Comparison of ENCODE assay signal across 8 cellular contexts in genomic region chr14:102020058-102020971, GRCh38. TPM values are rescaled to one million over a fixed set of nuclear protein-coding genes. Genes with fewer than 3 reads are reported as not detected.
A peak's percentile ranks its signal among the peaks of the same experiment; 100 is the strongest.
DNase-seq lines count a peak whose midpoint lies in the region; ATAC-seq and TF ChIP-seq lines count a peak whose summit lies in the region.

No MANE protein-coding gene starts in this region.

- H3K4me1 ChIP-seq in body of pancreas (no peaks in the 10 kb centered on the region), A673 (ENCODE audit: insufficient read depth, low read length, poor library complexity, severe bottlenecking) (no peaks in the 10 kb centered on the region)

- WGBS in body of pancreas, 2 donors: 87 to 98% methylated on average over 11 to 13 of the region's 13 CpGs

- POLR2A ChIA-PET in AG04450 (lab: Yijun Ruan, JAX): no interaction called here
- POLR2A ChIA-PET in naive thymus-derived CD8-positive, alpha-beta T cell (lab: Charles Lee): interaction anchor here (0.6 to 1.4 kb wide), 5 partner anchors 16 to 294 kb away, joined by 3 to 5 read pairs (median 3); no protein-coding TSS in a partner anchor
- POLR2A ChIA-PET in A673 (lab: Charles Lee; ENCODE audit: low non-redundant PET): no interaction called here

- BruUV-seq in A673 (replicated peaks; lab: Mats Ljungman, UMichigan): no TSS peak

- no peaks in the 10 kb centered on the region for H3K27me3 Mint-ChIP-seq in activated naive CD4-positive, alpha-beta T cell treated with anti-CD3 and anti-CD28 coated beads for 36 hours (ENCODE audit: low read depth)
- H3K27me3 Mint-ChIP-seq in naive thymus-derived CD8-positive, alpha-beta T cell: no peaks in the 10 kb centered on the region

- H3K27me3 ChIP-seq in AG04450 (ENCODE audit: control insufficient read depth, insufficient read depth, low read length) (no peaks in the 10 kb centered on the region), MG63 (no peaks in the 10 kb centered on the region), body of pancreas (no peaks in the 10 kb centered on the region), A673 (replicated peaks; ENCODE audit: insufficient read depth, low read depth, low read length, poor library complexity) (no peaks in the 10 kb centered on the region)

- TF ChIP-seq POLR2A in body of pancreas (IDR thresholded peaks at IDR 0.05): no peak

- H3K9me3 ChIP-seq in AG04450 (ENCODE audit: control insufficient read depth, insufficient read depth, low read length) (no peaks in the 10 kb centered on the region), MG63 (no peaks in the 10 kb centered on the region), body of pancreas (no peaks in the 10 kb centered on the region), A673 (ENCODE audit: low read depth, low read length, poor library complexity, severe bottlenecking) (no peaks in the 10 kb centered on the region)

- intact Hi-C loops in activated naive CD4-positive, alpha-beta T cell treated with anti-CD3 and anti-CD28 coated beads for 36 hours (cut with micrococcal nuclease): loop anchor here (1.0 to 10.0 kb wide), 7 partner anchors 59 to 316 kb away; partner anchors contain the start of gene HSP90AA1
- intact Hi-C loops in body of pancreas (cut with DNase I) (no loop called here), A673 (cut with micrococcal nuclease; ENCODE audit: unreplicated experiment) (no loop called here)

- H3K4me3 Mint-ChIP-seq in activated naive CD4-positive, alpha-beta T cell treated with anti-CD3 and anti-CD28 coated beads for 36 hours: no peak overlapping the region
- H3K4me3 Mint-ChIP-seq in naive thymus-derived CD8-positive, alpha-beta T cell: peak overlapping the region; percentile 36 to 82 (median 76)

- no peak overlapping the region for H3K4me3 ChIP-seq in AG04450 (ENCODE audit: low read depth, low read length)
- no peak overlapping the region for H3K4me3 ChIP-seq in MG63
- H3K4me3 ChIP-seq in body of pancreas: no peak overlapping the region
- H3K4me3 ChIP-seq in A673 (ENCODE audit: low read depth, low read length, poor library complexity, severe bottlenecking): no peak overlapping the region

- peak overlapping the region; percentile 87 for H3K27ac Mint-ChIP-seq in activated naive CD4-positive, alpha-beta T cell treated with anti-CD3 and anti-CD28 coated beads for 36 hours
- peak overlapping the region; percentile 85 to 97 (median 93) for H3K27ac Mint-ChIP-seq in naive thymus-derived CD8-positive, alpha-beta T cell

- no peak for TF ChIP-seq CTCF in AG04450 (IDR thresholded peaks at IDR 0.05; ENCODE audit: low read depth, low read length)
- TF ChIP-seq CTCF in body of pancreas (IDR thresholded peaks at IDR 0.05): no peak
- TF ChIP-seq CTCF in A673 (conservative IDR thresholded peaks at IDR 0.05; ENCODE audit: low read depth, low read length): no peak

- peak; percentile 97 to 99 for ATAC-seq in naive thymus-derived CD8-positive, alpha-beta T cell
- ATAC-seq in body of pancreas (no peak), GM21360 (IDR thresholded peaks at IDR 0.05; ENCODE audit: unreplicated experiment) (no peak)

- H3K9me3 Mint-ChIP-seq in activated naive CD4-positive, alpha-beta T cell treated with anti-CD3 and anti-CD28 coated beads for 36 hours: no peaks in the 10 kb centered on the region
- H3K9me3 Mint-ChIP-seq in naive thymus-derived CD8-positive, alpha-beta T cell: no peaks in the 10 kb centered on the region

- peaks cover 22% of the 10 kb centered on the region for H3K4me1 Mint-ChIP-seq in activated naive CD4-positive, alpha-beta T cell treated with anti-CD3 and anti-CD28 coated beads for 36 hours (ENCODE audit: low read depth)
- H3K4me1 Mint-ChIP-seq in naive thymus-derived CD8-positive, alpha-beta T cell: peaks cover 14 to 28% (median 22%) of the 10 kb centered on the region in 4 donors

- peaks cover 49% of the 10 kb centered on the region for H3K36me3 Mint-ChIP-seq in activated naive CD4-positive, alpha-beta T cell treated with anti-CD3 and anti-CD28 coated beads for 36 hours (ENCODE audit: low read depth)
- peaks cover 3 to 90% (median 44%) of the 10 kb centered on the region in 3 donors for H3K36me3 Mint-ChIP-seq in naive thymus-derived CD8-positive, alpha-beta T cell

- peak overlapping the region; percentile 61 for H3K27ac ChIP-seq in AG04450 (ENCODE audit: low read depth, low read length)
- no peak overlapping the region for H3K27ac ChIP-seq in body of pancreas
- H3K27ac ChIP-seq in A673 (ENCODE audit: low read depth, low read length, poor library complexity, severe bottlenecking): no peak overlapping the region

- DNase-seq in AG04450 (ENCODE audit: low read depth, low spot score): peak; percentile 67
- peak; percentile 62 for DNase-seq in MG63
- DNase-seq in activated naive CD4-positive, alpha-beta T cell treated with anti-CD3 and anti-CD28 coated beads for 36 hours: peak; percentile 82
- peak in 9 of 10 donors; percentile 24 to 85 (median 66) for DNase-seq in naive thymus-derived CD8-positive, alpha-beta T cell
- no peak for DNase-seq in body of pancreas
- no peak for DNase-seq in A673 (ENCODE audit: low spot score)
- DNase-seq in nucleus accumbens (lab: John Stamatoyannopoulos, UW): no peak

- CTCF ChIA-PET in AG04450 (lab: Charles Lee) (no interaction called here), A673 (lab: Charles Lee) (no interaction called here)
- CTCF ChIA-PET in activated naive CD4-positive, alpha-beta T cell treated with anti-CD3 and anti-CD28 coated beads for 36 hours (lab: Charles Lee): interaction anchor here (1.3 kb wide), 1 partner anchor 76 kb away, joined by 3 read pairs; no protein-coding TSS in a partner anchor

- H3K36me3 ChIP-seq in MG63 (peaks cover 70% of the 10 kb centered on the region), body of pancreas (replicated peaks in 1 of 2; ENCODE audit: insufficient read depth in 1 of 2, low read depth in 2 of 2) (peaks cover 20 to 71% of the 10 kb centered on the region in 2 donors), A673 (ENCODE audit: insufficient read depth, low read length, poor library complexity, severe bottlenecking) (peaks cover 95% of the 10 kb centered on the region)

RNA-seq across cellular contexts. Expression of gene DYNC1H1, which starts 55.9 kb away (rescaled TPM):
- polyA plus RNA-seq in AG04450 (2011; rRNA removed): 189 and 300 TPM in 2 replicates
- polyA minus RNA-seq in AG04450 (2011; rRNA and poly(A)+ RNA removed): 792 and 915 TPM in 2 replicates
- 108 and 146 TPM in 2 replicates for total RNA-seq in MG63 (2014; rRNA removed; shearing (Covaris generic); ENCODE audit: low replicate concordance)
- 100 to 1,000 TPM; 207 to 208 TPM for total RNA-seq in activated naive CD4-positive, alpha-beta T cell treated with anti-CD3 and anti-CD28 coated beads for 36 hours
- total RNA-seq in naive thymus-derived CD8-positive, alpha-beta T cell: 100 to 1,000 TPM; 257 to 278 TPM
- 10 to 100 TPM; 23.4 to 42.0 (median 30.5) TPM for polyA plus RNA-seq in naive thymus-derived CD8-positive, alpha-beta T cell
- total RNA-seq in body of pancreas: 100 to 1,000 TPM; 171 to 219 TPM
- total RNA-seq in A673 (2021): 794 and 833 TPM in 2 replicates

Comparison
In these comparisons a context has a peak if more than half of its experiments do, and no peak if none do; other contexts are left out.
1. DNase-seq: peak in AG04450 (single experiment), MG63 (single experiment), activated naive CD4-positive, alpha-beta T cell treated with anti-CD3 and anti-CD28 coated beads for 36 hours (single experiment) and naive thymus-derived CD8-positive, alpha-beta T cell (9 of 10); none in body of pancreas (0 of 4), A673 (single experiment) and nucleus accumbens (0 of 56).
2. ATAC-seq: peak in naive thymus-derived CD8-positive, alpha-beta T cell (2 of 2); none in body of pancreas (single experiment) and GM21360 (single experiment).